ENCODE assay signal across 36 cellular contexts in the genomic region with DNA sequence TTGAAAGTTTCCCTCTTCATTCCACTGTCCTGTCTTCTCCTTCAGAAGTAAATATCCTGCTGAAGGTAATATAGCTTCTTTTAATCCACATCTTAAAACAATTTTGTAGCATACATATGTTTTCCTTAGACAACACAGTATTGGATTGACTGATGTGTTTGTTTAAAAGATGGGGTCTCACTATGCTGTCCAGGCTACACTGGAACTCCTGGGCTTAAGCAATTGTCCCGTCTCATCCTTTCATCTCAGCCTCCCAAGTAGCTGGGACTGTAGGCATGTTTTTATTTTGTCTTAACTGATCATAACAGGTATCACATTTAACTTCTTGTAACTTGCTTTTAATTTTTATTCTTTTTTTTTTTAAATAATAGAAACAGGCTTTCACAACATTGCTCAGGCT. TPM values are rescaled to one million over a fixed set of nuclear protein-coding genes. Genes with fewer than 3 reads are reported as not detected.
DNase-seq lines count a peak whose midpoint lies in the region; ATAC-seq, FAIRE-seq and TF ChIP-seq lines count a peak whose summit lies in the region.
"Had no signal": no experiment of that assay in that cellular context is flagged by ENCODE, and none has a peak within 500 bp of the region (broad histone marks: within the 10 kb centered on the region; RNA-seq: fewer than 3 reads in every experiment).

No MANE protein-coding gene starts in this region.

- peaks cover 15% of the 10 kb centered on the region for H3K4me1 ChIP-seq in HepG2 (ENCODE audit: insufficient read depth, low read length)
- no peaks in the 10 kb centered on the region for H3K4me1 ChIP-seq in right lobe of liver
- H3K4me1 ChIP-seq in HEK293 (ENCODE audit: control insufficient read depth, insufficient read depth, low read length): no peaks in the 10 kb centered on the region; the same call in 1 of the 2 replicates
- H3K4me1 ChIP-seq in K562 (replicated peaks in 1 of 2; ENCODE audit: control insufficient read depth in 2 of 2, insufficient read depth in 2 of 2, low read length in 2 of 2): no peaks in the 10 kb centered on the region; a peak in 1 of 5 replicates
- H3K4me1 ChIP-seq: BLaER1, Caco-2 had no signal

- H3K4me3 Mint-ChIP-seq in WTC11: no peak overlapping the region
- H3K4me3 Mint-ChIP-seq: B cell; CD14-positive monocyte; CD4-positive, alpha-beta memory T cell; CD4-positive, alpha-beta T cell; CD4-positive, CD25-positive, alpha-beta regulatory T cell; CD8-positive, alpha-beta memory T cell; CD8-positive, alpha-beta T cell had no signal

- POLR2A ChIA-PET in HepG2 (lab: Yijun Ruan, JAX): no interaction called here
- POLR2A ChIA-PET in HEK293 (lab: Yijun Ruan, JAX): no interaction called here
- POLR2A ChIA-PET in WTC11 (lab: Charles Lee): no interaction called here
- POLR2A ChIA-PET in K562 (lab: Yijun Ruan, JAX): no interaction called here

- TF ChIP-seq POLR2A in HepG2 (IDR thresholded peaks at IDR 0.05; ENCODE audit: insufficient read depth in 1 of 2, low read depth in 2 of 2, low read length in 2 of 2) (no peak), right lobe of liver (IDR thresholded peaks at IDR 0.05) (no peak), K562 (conservative IDR thresholded peaks at IDR 0.05) (no peak)

- no peaks in the 10 kb centered on the region for H4K20me1 ChIP-seq in HepG2 (ENCODE audit: insufficient read depth, low read length)
- H4K20me1 ChIP-seq in K562 (replicated peaks; ENCODE audit: control insufficient read depth, insufficient read depth, low read length): no peaks in the 10 kb centered on the region

- TF ChIP-seq CTCF in HepG2 (CRISPR knock-in tag; IDR thresholded peaks at IDR 0.05) (no peak), right lobe of liver (IDR thresholded peaks at IDR 0.05) (no peak), HEK293 (tag by site-specific recombination; IDR thresholded peaks at IDR 0.05) (no peak), WTC11 (IDR thresholded peaks at IDR 0.05) (no peak), K562 (IDR thresholded peaks at IDR 0.05 in 2 of 3, conservative IDR thresholded peaks at IDR 0.05 in 1 of 3; ENCODE audit: insufficient read depth in 2 of 3, low read depth in 1 of 3, low read length in 3 of 3) (no peak)

- H3K36me3 ChIP-seq in HepG2 (replicated peaks in 1 of 2; ENCODE audit: control insufficient read depth in 1 of 2, insufficient read depth in 2 of 2, low read length in 2 of 2) (peaks cover 0 to 2% of the 10 kb centered on the region in 2 experiments; a peak in 2 of 5 replicates), right lobe of liver (no peaks in the 10 kb centered on the region), HEK293 (ENCODE audit: control insufficient read depth in 2 of 2, insufficient read depth in 1 of 2, low read length in 2 of 2) (peaks cover 0 to 5% of the 10 kb centered on the region in 2 experiments; a peak in 1 of 3 replicates), K562 (ENCODE audit: control insufficient read depth, insufficient read depth, low read length) (no peaks in the 10 kb centered on the region)

- H3K4me2 ChIP-seq in HepG2 (ENCODE audit: low read depth, low read length): no peak overlapping the region
- no peak overlapping the region for H3K4me2 ChIP-seq in K562 (ENCODE audit: insufficient read depth, low read length)
- H3K4me2 ChIP-seq: A549; BLaER1; BLaER1 treated with 17β-estradiol and CSF1 and Interleukin-3, amounts not matched to agents 10 nM and 100 nM had no signal

- no peaks in the 10 kb centered on the region for H3K27me3 ChIP-seq in HepG2 (ENCODE audit: control insufficient read depth in 1 of 2, insufficient read depth in 2 of 2, low read length in 2 of 2)
- no peaks in the 10 kb centered on the region for H3K27me3 ChIP-seq in right lobe of liver
- no peaks in the 10 kb centered on the region for H3K27me3 ChIP-seq in K562 (ENCODE audit: control insufficient read depth in 2 of 2, insufficient read depth in 2 of 2, low read length in 2 of 2)
- H3K27me3 ChIP-seq: BE2C; BLaER1; BLaER1 treated with 17β-estradiol and CSF1 and Interleukin-3, amounts not matched to agents 10 nM and 100 nM had no signal

- H3K9me3 ChIP-seq in HepG2 (ENCODE audit: low read length): no peaks in the 10 kb centered on the region
- no peaks in the 10 kb centered on the region for H3K9me3 ChIP-seq in right lobe of liver
- no peaks in the 10 kb centered on the region for H3K9me3 ChIP-seq in HEK293 (ENCODE audit: control insufficient read depth, insufficient read depth, low read depth, low read length)
- H3K9me3 ChIP-seq in K562 (replicated peaks; ENCODE audit: control insufficient read depth, insufficient read depth, low read depth, low read length): no peaks in the 10 kb centered on the region
- H3K9me3 ChIP-seq: A549, BE2C, Caco-2 had no signal

- in situ Hi-C loops in HepG2 (cut with HindIII; ENCODE audit: extremely low pct_ligation_motif_present, low pct_unique_long_range_greater_than_20kb) (no loop called here), K562 (cut with MboI) (no loop called here)

- no peak for ATAC-seq in HepG2
- no peak for ATAC-seq in right lobe of liver
- no peak for ATAC-seq in WTC11
- no peak for ATAC-seq in K562
- ATAC-seq in HG03571 (IDR thresholded peaks at IDR 0.05; ENCODE audit: unreplicated experiment): no peak
- ATAC-seq: A549; CD8-positive, alpha-beta T cell had no signal

- 92% methylated on average over 1 of the region's 1 CpG for WGBS in HepG2 (ENCODE audit: low lambda C conversion rate)
- 100% methylated on average over 1 of the region's 1 CpG for WGBS in right lobe of liver (ENCODE audit: insufficient coverage, low coverage, low lambda C conversion rate, missing lambda C conversion rate)
- WGBS in K562 (ENCODE audit: insufficient coverage, low coverage, missing lambda C conversion rate): 83% methylated on average over 1 of the region's 1 CpG

- H3K9me3 Mint-ChIP-seq in WTC11: peaks cover 24% of the 10 kb centered on the region
- H3K9me3 Mint-ChIP-seq: CD14-positive monocyte; CD4-positive, alpha-beta T cell; CD4-positive, CD25-positive, alpha-beta regulatory T cell; CD8-positive, alpha-beta memory T cell had no signal

- no peak for TF ChIP-seq RAD21 in HepG2 (CRISPR knock-in tag; IDR thresholded peaks at IDR 0.05)
- TF ChIP-seq RAD21 in K562 (CRISPR knock-in tag; conservative IDR thresholded peaks at IDR 0.05 in 1 of 2, IDR thresholded peaks at IDR 0.05 in 1 of 2): no peak

- H3K27me3 Mint-ChIP-seq in WTC11 (ENCODE audit: low read depth): no peaks in the 10 kb centered on the region
- H3K27me3 Mint-ChIP-seq: B cell; CD4-positive, alpha-beta memory T cell; CD4-positive, alpha-beta T cell; CD4-positive, CD25-positive, alpha-beta regulatory T cell; CD8-positive, alpha-beta memory T cell had no signal

- DNase-seq in HepG2 (ENCODE audit: low spot score): no peak
- DNase-seq in right lobe of liver: no peak
- no peak for DNase-seq in WTC11 (ENCODE audit: low spot score)
- DNase-seq in K562 (ENCODE audit: extremely low read depth in 1 of 4, low spot score in 3 of 4): no peak
- DNase-seq in GM19239 (ENCODE audit: insufficient read length, low spot score): no peak
- DNase-seq in T-helper 9 cell: no peak
- DNase-seq: 8988T; ACHN; AML-193; BE2C; C1 segment of cervical spinal cord; Caco-2; Calu3; CD4-positive, alpha-beta memory T cell; CD4-positive, alpha-beta T cell; CD4-positive, CD25-positive, alpha-beta regulatory T cell; CD8-positive, alpha-beta memory T cell; CD8-positive, alpha-beta T cell; COR-L47; DMS 273 treated with DMSO at 0.1 percent for 48 hours; DMS153; DMS53; DMS79; DMS79 treated with DMSO at 0.1 percent for 48 hours; DND-41; EL had no signal

- FAIRE-seq in HepG2 (lab: Jason Lieb, UNC) (no peak), K562 (lab: Jason Lieb, UNC) (no peak), GM19239 (lab: Jason Lieb, UNC) (no peak)
- FAIRE-seq: A549, D721Med had no signal

- BruUV-seq in HepG2 (replicated peaks; lab: Mats Ljungman, UMichigan): no TSS peak
- BruUV-seq in K562 (replicated peaks; lab: Mats Ljungman, UMichigan): no TSS peak

- H3K36me3 Mint-ChIP-seq in WTC11: peaks cover 24% of the 10 kb centered on the region

- H2AFZ ChIP-seq in HepG2 (ENCODE audit: low read length) (no peak overlapping the region), K562 (ENCODE audit: low read depth, low read length) (no peak overlapping the region)

- H3K4me1 Mint-ChIP-seq in WTC11: no peaks in the 10 kb centered on the region

- no peak for TF ChIP-seq EP300 in HepG2 (IDR thresholded peaks at IDR 0.05; ENCODE audit: low read depth in 2 of 2, low read length in 2 of 2)
- no peak for TF ChIP-seq EP300 in HepG2 (CRISPR knock-in tag; IDR thresholded peaks at IDR 0.05; ENCODE audit: borderline replicate concordance)
- TF ChIP-seq EP300 in K562 (IDR thresholded peaks at IDR 0.05; ENCODE audit: low read length): no peak

- H3K9ac ChIP-seq in HepG2 (ENCODE audit: insufficient read depth, low read depth, low read length) (no peak overlapping the region), K562 (ENCODE audit: insufficient read depth in 1 of 2, low read depth in 2 of 2, low read length in 2 of 2) (no peak overlapping the region)
- H3K9ac ChIP-seq: BLaER1; BLaER1 treated with 17β-estradiol and CSF1 and Interleukin-3, amounts not matched to agents 10 nM and 100 nM had no signal

- H3K9me1 ChIP-seq in K562 (ENCODE audit: control insufficient read depth, insufficient read depth, low read length): no peaks in the 10 kb centered on the region

- H3K4me3 ChIP-seq in HepG2 (replicated peaks in 1 of 3; ENCODE audit: insufficient read depth in 1 of 3, low read depth in 2 of 3, low read length in 3 of 3) (no peak overlapping the region), right lobe of liver (no peak overlapping the region), HEK293 (ENCODE audit: low read depth, low read length) (no peak overlapping the region), K562 (no peak overlapping the region)
- H3K4me3 ChIP-seq: A549; BLaER1; BLaER1 treated with 17β-estradiol and CSF1 and Interleukin-3, amounts not matched to agents 10 nM and 100 nM had no signal

- H3K79me2 ChIP-seq in HepG2 (ENCODE audit: insufficient read depth, low read length) (peaks cover 12% of the 10 kb centered on the region), K562 (ENCODE audit: control insufficient read depth, insufficient read depth, low read length) (no peaks in the 10 kb centered on the region)

- no peak overlapping the region for H3K27ac ChIP-seq in HepG2 (ENCODE audit: extremely low read length, insufficient read depth, low read length)
- H3K27ac ChIP-seq in right lobe of liver: no peak overlapping the region
- no peak overlapping the region for H3K27ac ChIP-seq in HEK293 (ENCODE audit: extremely low read depth, low read depth, low read length)
- H3K27ac ChIP-seq in K562 (ENCODE audit: extremely low read depth, low read depth, low read length): no peak overlapping the region
- H3K27ac ChIP-seq: 22Rv1; A549; BLaER1; BLaER1 treated with 17β-estradiol and CSF1 and Interleukin-3, amounts not matched to agents 10 nM and 100 nM; C4-2B had no signal

- CTCF ChIA-PET in HepG2 (lab: Yijun Ruan, JAX; ENCODE audit: low intra/inter-chr PET ratio, low total read pairs): no interaction called here
- CTCF ChIA-PET in HEK293 (lab: Yijun Ruan, JAX): interaction anchor here (0.6 to 1.5 kb wide), 4 partner anchors 12 to 66 kb away, joined by 3 to 6 read pairs (median 4); no protein-coding TSS in a partner anchor
- CTCF ChIA-PET in WTC11 (lab: Charles Lee): no interaction called here
- CTCF ChIA-PET in K562 (lab: Yijun Ruan, JAX; ENCODE audit: low intra/inter-chr PET ratio): no interaction called here

- intact Hi-C loops in HepG2 (cut with micrococcal nuclease; ENCODE audit: unreplicated experiment) (loop anchor here (10.0 kb wide), 2 partner anchors 54 to 56 kb away; a partner anchor contains a TSS), right lobe of liver (cut with DNase I) (no loop called here), K562 (cut with micrococcal nuclease) (no loop called here)

- no peak overlapping the region for H3K27ac Mint-ChIP-seq in WTC11
- H3K27ac Mint-ChIP-seq: B cell; CD14-positive monocyte; CD4-positive, alpha-beta memory T cell; CD4-positive, alpha-beta T cell; CD8-positive, alpha-beta T cell had no signal

RNA-seq across cellular contexts. Expression of a gene that starts 55.9 kb away (rescaled TPM):
- 8.2 and 9.9 TPM in 2 replicates for total RNA-seq in HepG2 (2016; rRNA removed; fragmentation: Illumina TruSeq; extraction: Trizol)
- 10.0 and 14.3 TPM in 2 replicates for total RNA-seq in HepG2 (2016; cell fraction: cytosol; rRNA removed; fragmentation: Illumina TruSeq; extraction: Trizol; ENCODE audit: low read depth)
- total RNA-seq in HepG2 (2016; cell fraction: insoluble cytoplasmic fraction; rRNA removed; fragmentation: Illumina TruSeq; extraction: Trizol): 5.1 and 7.9 TPM in 2 replicates
- 4.8 and 7.5 TPM in 2 replicates for total RNA-seq in HepG2 (2016; cell fraction: membrane; rRNA removed; fragmentation: Illumina TruSeq; extraction: Trizol)
- 11.0 and 11.8 TPM in 2 replicates for total RNA-seq in HepG2 (2016; cell fraction: nucleus; rRNA removed; fragmentation: Illumina TruSeq; extraction: Trizol)
- 2.4 TPM in 2 replicates for polyA plus RNA-seq in HepG2 (2011; rRNA removed)
- 2.0 and 2.1 TPM in 2 replicates for polyA plus RNA-seq in HepG2 (2011; cell fraction: cytosol; rRNA removed)
- polyA plus RNA-seq in HepG2 (2011; cell fraction: nucleus; rRNA removed): 12.6 and 14.1 TPM in 2 replicates
- 5.7 and 10.2 TPM in 2 replicates for polyA plus RNA-seq in HepG2 (2012)
- polyA plus RNA-seq in HepG2 (2016; cell fraction: cytosol; fragmentation: Illumina TruSeq; extraction: Trizol; ENCODE audit: low read depth): 0.74 and 0.75 TPM in 2 replicates
- polyA plus RNA-seq in HepG2 (2016; cell fraction: insoluble cytoplasmic fraction; fragmentation: Illumina TruSeq; extraction: Trizol; ENCODE audit: low read depth): 5.4 and 8.3 TPM in 2 replicates
- polyA plus RNA-seq in HepG2 (2016; cell fraction: membrane; fragmentation: Illumina TruSeq; extraction: Trizol; ENCODE audit: low read depth): 1.4 and 1.8 TPM in 2 replicates
- 13.8 and 15.2 TPM in 2 replicates for polyA plus RNA-seq in HepG2 (2016; cell fraction: nucleus; fragmentation: Illumina TruSeq; extraction: Trizol; ENCODE audit: insufficient read depth, low read depth)
- polyA minus RNA-seq in HepG2 (2011; rRNA and poly(A)+ RNA removed; ENCODE audit: low replicate concordance): 19.1 and 29.6 TPM in 2 replicates
- polyA minus RNA-seq in HepG2 (2011; cell fraction: cytosol; rRNA and poly(A)+ RNA removed): 12.1 and 18.0 TPM in 2 replicates
- polyA minus RNA-seq in HepG2 (2011; cell fraction: nucleus; rRNA and poly(A)+ RNA removed): 24.1 and 32.1 TPM in 2 replicates
- total RNA-seq in right lobe of liver: 10 to 100 TPM in 5 of 6 experiments, 1 to 10 TPM in 1; 9.3 to 20.6 (median 16.3) TPM
- total RNA-seq in WTC11 (2021): 39.7 to 49.8 TPM (median 48.4 TPM) in 3 replicates
- 49.0 and 82.5 TPM in 2 replicates for total RNA-seq in K562 (2011; cell fraction: chromatin; rRNA removed; ENCODE audit: low replicate concordance)
- total RNA-seq in K562 (2011; cell fraction: nucleolus; rRNA removed): 38.9 and 51.6 TPM in 2 replicates
- 46.1 and 57.6 TPM in 2 replicates for total RNA-seq in K562 (2011; cell fraction: nucleoplasm; rRNA removed)
- 10.6 and 10.9 TPM in 2 replicates for total RNA-seq in K562 (2014; rRNA removed)
- total RNA-seq in K562 (2014; rRNA removed; fragmentation: Illumina TruSeq; extraction: Trizol): 3.4 and 3.7 TPM in 2 replicates
- total RNA-seq in K562 (2015; rRNA removed; fragmentation: Illumina TruSeq; extraction: Trizol): 3.6 and 5.2 TPM in 2 replicates
- total RNA-seq in K562 (2021): 21.1 TPM in 2 replicates
- polyA plus RNA-seq in K562 (2011; rRNA removed): 1.2 and 2.6 TPM in 2 replicates
- polyA plus RNA-seq in K562 (2011; cell fraction: cytosol; rRNA removed): 2.2 and 2.4 TPM in 2 replicates
- polyA plus RNA-seq in K562 (2011; cell fraction: nucleus; rRNA removed): 10.3 and 11.6 TPM in 2 replicates
- polyA plus RNA-seq in K562 (2012): 12.8 and 15.5 TPM in 2 replicates
- polyA plus RNA-seq in K562 (2014; fragmentation: Illumina TruSeq; extraction: Trizol): 6.3 and 9.6 TPM in 2 replicates
- under 1 TPM; 0.84 to 0.97 TPM for polyA plus RNA-seq in K562 (2014; fragmentation: Nextera tagmentation; extraction: Ambion mirVana)
- 5.6 and 6.9 TPM in 2 replicates for polyA plus RNA-seq in K562 (2014; rRNA removed)
- polyA minus RNA-seq in K562 (2011; rRNA and poly(A)+ RNA removed): 9.5 and 10.3 TPM in 2 replicates
- polyA minus RNA-seq in K562 (2011; cell fraction: cytosol; rRNA and poly(A)+ RNA removed): 10.8 and 14.7 TPM in 2 replicates
- polyA minus RNA-seq in K562 (2011; cell fraction: nucleus; rRNA and poly(A)+ RNA removed): 17.6 and 19.1 TPM in 2 replicates
